In genomic region chr2:140454717-140455116, GRCh38 we compare ENCODE assay signal across 1 cellular context.
TF ChIP-seq lines count a peak whose summit lies in the region.

No MANE protein-coding gene starts in this region.

TF ChIP-seq in SK-N-SH treated with all-trans-retinoic acid at 6 μM for 48 hours, 23 proteins besides CTCF, POLR2A, EP300 and RAD21 (continued from another document):
- TF ChIP-seq CREB5 (CRISPR knock-in tag; IDR thresholded peaks at IDR 0.05; ENCODE audit: low read depth), result no peak
